In the genomic region with DNA sequence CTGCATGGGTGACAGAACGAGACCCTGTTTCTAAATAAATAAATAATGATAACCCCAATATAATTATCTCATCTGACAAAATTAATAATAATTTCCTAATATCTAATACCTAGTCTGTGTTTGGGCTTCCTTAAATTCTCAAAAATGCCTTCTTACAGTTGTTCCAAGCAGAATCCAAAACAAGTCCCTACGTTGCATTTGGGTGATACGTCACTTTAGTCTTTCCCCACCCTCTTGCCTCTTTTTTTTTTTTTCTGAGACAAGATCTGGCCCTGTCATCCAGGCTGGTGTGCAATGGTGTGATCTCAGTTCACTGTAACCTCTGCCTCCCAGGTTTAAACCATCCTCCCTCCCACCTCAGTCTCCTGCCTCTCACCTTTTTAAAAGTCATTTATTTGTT, we compare ENCODE assay signal across 25 cellular contexts.
"Had no signal": no experiment of that assay in that cellular context is flagged by ENCODE, and none has a peak within 500 bp of the region (broad histone marks: within the 10 kb centered on the region; RNA-seq: fewer than 3 reads in every experiment).

No MANE protein-coding gene starts in this region.

- H3K4me3 ChIP-seq: gastrocnemius medialis, lung, prostate gland, right atrium auricular region, smooth muscle cell, suprapubic skin had no signal

- H3K27me3 Mint-ChIP-seq: naive thymus-derived CD4-positive, alpha-beta T cell; stimulated activated naive CD8-positive, alpha-beta T cell treated with anti-CD3 and anti-CD28 coated beads, Interleukin-15, amount 100 ng/mL, for 72 hours; type B pancreatic cell had no signal

- H3K27me3 ChIP-seq: gastrocnemius medialis, right atrium auricular region, suprapubic skin had no signal

- H3K9me3 ChIP-seq: gastrocnemius medialis, prostate gland, right atrium auricular region, suprapubic skin had no signal

- H3K9me3 Mint-ChIP-seq: naive thymus-derived CD4-positive, alpha-beta T cell; nephron; stimulated activated naive CD8-positive, alpha-beta T cell treated with anti-CD3 and anti-CD28 coated beads, Interleukin-15, amount 100 ng/mL, for 72 hours; type B pancreatic cell had no signal

- H3K4me3 Mint-ChIP-seq: naive thymus-derived CD4-positive, alpha-beta T cell; nephron; stimulated activated naive CD8-positive, alpha-beta T cell treated with anti-CD3 and anti-CD28 coated beads, Interleukin-15, amount 100 ng/mL, for 72 hours; type B pancreatic cell had no signal

- H3K27ac ChIP-seq: prostate gland, right atrium auricular region, suprapubic skin had no signal

- H3K4me1 ChIP-seq: prostate gland had no signal

- DNase-seq: cortex of kidney; foreskin fibroblast; gastrocnemius medialis; head of caudate nucleus; kidney; mesenchymal stem cell; midbrain; naive thymus-derived CD4-positive, alpha-beta T cell; nucleus accumbens; stimulated activated CD4-positive, alpha-beta T cell treated with anti-CD3 and anti-CD28 coated beads, Interleukin-12 subunit alpha, Interleukin-12 subunit beta, amount 100 ng/mL, for 4 hours; stimulated activated CD4-positive, alpha-beta T cell treated with anti-CD3 and anti-CD28 coated beads, Interleukin-1b, Interleukin-23, amount 100 ng/mL, for 48 hours; stimulated activated CD4-positive, alpha-beta T cell treated with anti-CD3 and anti-CD28 coated beads, Interleukin-4, amount 100 ng/mL, for 1 hour; stimulated activated CD8-positive, alpha-beta memory T cell treated with anti-CD3 and anti-CD28 coated beads, Interleukin-4, amount 100 ng/mL, for 48 hours; stimulated activated naive CD4-positive, alpha-beta T cell; stimulated activated naive CD8-positive, alpha-beta T cell treated with anti-CD3 and anti-CD28 coated beads, Interleukin-15, amount 100 ng/mL, for 72 hours had no signal

- H3K36me3 ChIP-seq: gastrocnemius medialis, prostate gland, right atrium auricular region had no signal

- H3K27ac Mint-ChIP-seq: stimulated activated naive CD8-positive, alpha-beta T cell treated with anti-CD3 and anti-CD28 coated beads, Interleukin-15, amount 100 ng/mL, for 72 hours; type B pancreatic cell had no signal

- ATAC-seq: esophagus mucosa; gastrocnemius medialis; left lobe of liver; naive thymus-derived CD4-positive, alpha-beta T cell; sciatic nerve; stimulated activated naive CD8-positive, alpha-beta T cell treated with anti-CD3 and anti-CD28 coated beads, Interleukin-15, amount 100 ng/mL, for 72 hours had no signal

- H3K4me2 ChIP-seq: smooth muscle cell had no signal
